In genomic region chr2:106037262-106037661, GRCh38 we compare ENCODE assay signal across 24 cellular contexts.
"Had no signal": no experiment of that assay in that cellular context is flagged by ENCODE, and none has a peak within 500 bp of the region (broad histone marks: within the 10 kb centered on the region; RNA-seq: fewer than 3 reads in every experiment).

No MANE protein-coding gene starts in this region.

- H2AFZ ChIP-seq: hepatocyte had no signal

- H3K36me3 ChIP-seq: heart left ventricle, left lung, prostate gland, spleen, thoracic aorta, tibial nerve, upper lobe of left lung had no signal

- H3K4me1 Mint-ChIP-seq: naive B cell had no signal

- H3K4me2 ChIP-seq: hepatocyte had no signal

- H3K4me3 ChIP-seq: coronary artery, heart left ventricle, hepatocyte, left lung, mucosa of descending colon, prostate gland, skin epidermis, spleen, thoracic aorta, tibial nerve, upper lobe of left lung had no signal

- H3K9me3 Mint-ChIP-seq: natural killer cell treated with Interleukin-12 subunit alpha and Interleukin-12 subunit beta and Interleukin-15 and Interleukin-18, amount 100 ng/mL, for 72 hours; stimulated activated naive CD8-positive, alpha-beta T cell treated with anti-CD3 and anti-CD28 coated beads, Interleukin-15, Interleukin-2, amounts not matched to agents 100 ng/mL and 50 ng/mL, for 24 hours had no signal

- H3K4me1 ChIP-seq: left lung, prostate gland, spleen, upper lobe of left lung had no signal

- H3K27ac ChIP-seq: coronary artery, heart left ventricle, hepatocyte, left lung, prostate gland, skin epidermis, spleen, thoracic aorta, tibial nerve, upper lobe of left lung had no signal

- H3K27me3 Mint-ChIP-seq: stimulated activated naive CD8-positive, alpha-beta T cell treated with anti-CD3 and anti-CD28 coated beads, Interleukin-15, Interleukin-2, amounts not matched to agents 100 ng/mL and 50 ng/mL, for 24 hours had no signal

- H3K79me2 ChIP-seq: hepatocyte had no signal

- H3K27me3 ChIP-seq: heart left ventricle, hepatocyte, left lung, spleen, tibial nerve, upper lobe of left lung had no signal

- H3K9me3 ChIP-seq: heart left ventricle, left lung, mucosa of descending colon, prostate gland, thoracic aorta, tibial nerve, upper lobe of left lung had no signal

- H3K4me3 Mint-ChIP-seq: mesothelial cell of epicardium; naive B cell; natural killer cell treated with Interleukin-12 subunit alpha and Interleukin-12 subunit beta and Interleukin-15 and Interleukin-18, amount 100 ng/mL, for 72 hours; neural crest cell; stimulated activated naive B cell treated with anti-CD40 and anti-IgM and Interleukin-4, amounts not matched to agents 10 μg/mL and 1 μg/mL and 100 μg/mL, for 72 hours; stimulated activated naive CD8-positive, alpha-beta T cell treated with anti-CD3 and anti-CD28 coated beads, Interleukin-15, Interleukin-2, amounts not matched to agents 100 ng/mL and 50 ng/mL, for 24 hours had no signal

- DNase-seq: dermis blood vessel endothelial cell; effector memory CD4-positive, alpha-beta T cell; erythroblast; heart left ventricle; left cardiac atrium; left lung; mesenchymal stem cell; mucosa of descending colon; naive B cell; right cardiac atrium; spleen; stimulated activated CD4-positive, alpha-beta T cell treated with anti-CD3 and anti-CD28 coated beads, Interleukin-2, amount 100 ng/mL, for 48 hours; stimulated activated naive B cell treated with anti-CD40 and anti-IgM and Interleukin-4, amounts not matched to agents 10 μg/mL and 1 μg/mL and 100 μg/mL, for 72 hours; upper lobe of left lung had no signal

- H3K27ac Mint-ChIP-seq: mesothelial cell of epicardium; naive B cell; stimulated activated naive B cell treated with anti-CD40 and anti-IgM and Interleukin-4, amounts not matched to agents 10 μg/mL and 1 μg/mL and 100 μg/mL, for 72 hours; stimulated activated naive CD8-positive, alpha-beta T cell treated with anti-CD3 and anti-CD28 coated beads, Interleukin-15, Interleukin-2, amounts not matched to agents 100 ng/mL and 50 ng/mL, for 24 hours had no signal

- ATAC-seq: heart left ventricle; left cardiac atrium; left lung; mucosa of descending colon; natural killer cell treated with Interleukin-12 subunit alpha and Interleukin-12 subunit beta and Interleukin-15 and Interleukin-18, amount 100 ng/mL, for 72 hours; right cardiac atrium; stimulated activated naive B cell treated with anti-CD40 and anti-IgM and Interleukin-4, amounts not matched to agents 10 μg/mL and 1 μg/mL and 100 μg/mL, for 72 hours had no signal

- H3K36me3 Mint-ChIP-seq: mesothelial cell of epicardium had no signal
